In the genomic region with DNA sequence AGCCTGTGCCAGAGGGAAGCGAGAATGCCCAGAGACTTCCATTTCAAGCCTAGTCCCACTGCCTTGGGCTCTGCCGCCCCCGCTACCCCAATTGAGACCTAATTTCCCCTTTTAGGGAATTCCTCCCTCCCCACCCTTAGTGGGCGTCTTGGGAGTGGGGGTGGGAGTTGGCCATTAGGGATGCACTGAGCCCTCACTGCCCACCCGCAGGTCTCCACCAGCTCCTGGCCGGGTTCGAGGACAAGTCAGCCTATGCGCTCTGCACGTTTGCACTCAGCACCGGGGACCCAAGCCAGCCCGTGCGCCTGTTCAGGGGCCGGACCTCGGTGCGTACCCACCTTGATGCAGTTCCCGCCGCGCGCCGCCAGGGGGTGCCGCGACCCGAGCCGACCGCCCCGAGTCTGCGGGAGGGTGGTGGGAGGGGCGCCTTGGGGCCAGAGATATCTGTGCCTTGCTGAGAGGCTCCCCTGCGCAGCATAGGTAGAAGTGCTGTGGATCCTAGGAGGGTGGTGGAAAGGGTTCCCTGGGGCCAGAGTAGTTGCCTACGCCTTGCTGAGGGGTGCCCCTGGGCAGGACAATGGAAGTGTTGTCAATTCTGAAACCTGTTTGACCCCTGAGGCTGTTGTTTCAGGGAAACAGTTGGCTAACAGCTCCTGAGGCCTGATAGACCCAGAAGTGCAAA, we compare ENCODE assay signal across 8 cellular contexts. TPM values are rescaled to one million over a fixed set of nuclear protein-coding genes. Genes with fewer than 3 reads are reported as not detected.
DNase-seq lines count a peak whose midpoint lies in the region; ATAC-seq, FAIRE-seq and TF ChIP-seq lines count a peak whose summit lies in the region.

No MANE protein-coding gene starts in this region.

- no peak for FAIRE-seq in bronchial epithelial cell (lab: Jason Lieb, UNC)

- peaks cover 23% of the 10 kb centered on the region for H3K36me3 Mint-ChIP-seq in WTC11

- 33% methylated on average over 15 of the region's 30 CpGs for WGBS in right lobe of liver (ENCODE audit: insufficient coverage, low coverage, low lambda C conversion rate, missing lambda C conversion rate)

- H3K4me1 Mint-ChIP-seq in WTC11 = no peaks in the 10 kb centered on the region

- H3K4me3 ChIP-seq in bronchial epithelial cell (ENCODE audit: low read depth, low read length) (no peak overlapping the region), right lobe of liver (no peak overlapping the region)

- in situ Hi-C loops in GM13976 (cut with MboI; ENCODE audit: low sequenced_read_pairs, unreplicated experiment) = no loop called here

- TF ChIP-seq POLR2A in right lobe of liver (IDR thresholded peaks at IDR 0.05) = no peak

- TF ChIP-seq CTCF in GM13976 (IDR thresholded peaks at IDR 0.05; ENCODE audit: borderline replicate concordance, control extremely low read depth, extremely low read depth, insufficient read depth, missing control alignments) (peak; percentile 97), WTC11 (IDR thresholded peaks at IDR 0.05) (peak; percentile 99), bronchial epithelial cell (IDR thresholded peaks at IDR 0.05; ENCODE audit: insufficient read depth, low read length, severe bottlenecking) (peak; percentile 86), right lobe of liver (IDR thresholded peaks at IDR 0.05) (peak; percentile 71 to 92 (median 88))

- no peak overlapping the region for H3K4me3 Mint-ChIP-seq in WTC11

- CTCF ChIA-PET in WTC11 (lab: Charles Lee) = interaction anchor here (0.5 to 2.6 kb wide), 31 partner anchors 9 to 429 kb away, joined by 3 to 30 read pairs (median 4); partner anchors contain the start of genes ITPA and SLC4A11

- no peak overlapping the region for H3K27ac Mint-ChIP-seq in WTC11

- H3K27me3 ChIP-seq in bronchial epithelial cell (ENCODE audit: control insufficient read depth, insufficient read depth, low read length) = no peaks in the 10 kb centered on the region
- no peaks in the 10 kb centered on the region for H3K27me3 ChIP-seq in right lobe of liver

- H3K4me1 ChIP-seq in right lobe of liver = peaks cover 0 to 4% (median 0%) of the 10 kb centered on the region in 4 donors

- H3K27me3 Mint-ChIP-seq in WTC11 (ENCODE audit: low read depth) = no peaks in the 10 kb centered on the region

- POLR2A ChIA-PET in WTC11 (lab: Charles Lee) = interaction anchor here (0.8 to 1.1 kb wide), 2 partner anchors 17 to 32 kb away, joined by 3 to 4 read pairs; no protein-coding TSS in a partner anchor

- H3K9me3 Mint-ChIP-seq in WTC11 = no peaks in the 10 kb centered on the region

- peaks cover 20% of the 10 kb centered on the region for H3K36me3 ChIP-seq in bronchial epithelial cell (ENCODE audit: control insufficient read depth, insufficient read depth, low read length)
- H3K36me3 ChIP-seq in right lobe of liver = peaks cover 0 to 29% (median under 1%) of the 10 kb centered on the region in 4 donors

- intact Hi-C loops in right lobe of liver (cut with DNase I) = no loop called here

- DNase-seq in 8988T (peak; percentile 95), GM13976 (ENCODE audit: low spot score) (peak; percentile 90), HuH-7 (ENCODE audit: low spot score) (peak; percentile 93), WTC11 (ENCODE audit: low spot score) (peak; percentile 91), bronchial epithelial cell (ENCODE audit: low read depth) (no peak), right lobe of liver (peak; percentile 60 to 72 (median 68))
- DNase-seq in stimulated activated CD8-positive, alpha-beta memory T cell treated with anti-CD3 and anti-CD28 coated beads, Interleukin-15, amount 100 ng/mL, for 48 hours (ENCODE audit: low read depth in 2 of 2) = peak; percentile 63 to 67

- H3K27ac ChIP-seq in right lobe of liver = no peak overlapping the region

- ATAC-seq in WTC11 (peak; percentile 94), right lobe of liver (peak; percentile 71 to 93 (median 84)), HG03342 (IDR thresholded peaks at IDR 0.05; ENCODE audit: unreplicated experiment) (no peak)

- H3K9me3 ChIP-seq in right lobe of liver = no peaks in the 10 kb centered on the region

TF ChIP-seq in WTC11, 78 proteins besides CTCF, POLR2A, EP300 and RAD21 (continues in another document):
- TF ChIP-seq, protein P1, sequence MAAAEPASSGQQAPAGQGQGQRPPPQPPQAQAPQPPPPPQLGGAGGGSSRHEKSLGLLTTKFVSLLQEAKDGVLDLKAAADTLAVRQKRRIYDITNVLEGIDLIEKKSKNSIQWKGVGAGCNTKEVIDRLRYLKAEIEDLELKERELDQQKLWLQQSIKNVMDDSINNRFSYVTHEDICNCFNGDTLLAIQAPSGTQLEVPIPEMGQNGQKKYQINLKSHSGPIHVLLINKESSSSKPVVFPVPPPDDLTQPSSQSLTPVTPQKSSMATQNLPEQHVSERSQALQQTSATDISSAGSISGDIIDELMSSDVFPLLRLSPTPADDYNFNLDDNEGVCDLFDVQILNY (CRISPR knock-in tag; IDR thresholded peaks at IDR 0.05) = peak; percentile 28; the same call in 1 of the 2 replicates
- TF ChIP-seq MYBL2 (CRISPR knock-in tag; IDR thresholded peaks at IDR 0.05) = 0 out of 2 replicates have a peak, but pooled peaks have one; percentile 31
- TF ChIP-seq ZBTB21 (CRISPR knock-in tag; IDR thresholded peaks at IDR 0.05; ENCODE audit: borderline replicate concordance) = no peak
- no peak for TF ChIP-seq SP1 (CRISPR knock-in tag; conservative IDR thresholded peaks at IDR 0.05)
- no peak for TF ChIP-seq RORB (CRISPR knock-in tag; IDR thresholded peaks at IDR 0.05)
- no peak for TF ChIP-seq ZNF232 (CRISPR knock-in tag; IDR thresholded peaks at IDR 0.05)
- 0 out of 2 replicates have a peak, but pooled peaks have one; percentile 27 for TF ChIP-seq ETV6 (CRISPR knock-in tag; IDR thresholded peaks at IDR 0.05)
- TF ChIP-seq TCF7 (CRISPR knock-in tag; IDR thresholded peaks at IDR 0.05; ENCODE audit: low read depth) = no peak
- 0 out of 2 replicates have a peak, but pooled peaks have one; percentile 76 for TF ChIP-seq MLX (CRISPR knock-in tag; IDR thresholded peaks at IDR 0.05)
- TF ChIP-seq, protein P2, sequence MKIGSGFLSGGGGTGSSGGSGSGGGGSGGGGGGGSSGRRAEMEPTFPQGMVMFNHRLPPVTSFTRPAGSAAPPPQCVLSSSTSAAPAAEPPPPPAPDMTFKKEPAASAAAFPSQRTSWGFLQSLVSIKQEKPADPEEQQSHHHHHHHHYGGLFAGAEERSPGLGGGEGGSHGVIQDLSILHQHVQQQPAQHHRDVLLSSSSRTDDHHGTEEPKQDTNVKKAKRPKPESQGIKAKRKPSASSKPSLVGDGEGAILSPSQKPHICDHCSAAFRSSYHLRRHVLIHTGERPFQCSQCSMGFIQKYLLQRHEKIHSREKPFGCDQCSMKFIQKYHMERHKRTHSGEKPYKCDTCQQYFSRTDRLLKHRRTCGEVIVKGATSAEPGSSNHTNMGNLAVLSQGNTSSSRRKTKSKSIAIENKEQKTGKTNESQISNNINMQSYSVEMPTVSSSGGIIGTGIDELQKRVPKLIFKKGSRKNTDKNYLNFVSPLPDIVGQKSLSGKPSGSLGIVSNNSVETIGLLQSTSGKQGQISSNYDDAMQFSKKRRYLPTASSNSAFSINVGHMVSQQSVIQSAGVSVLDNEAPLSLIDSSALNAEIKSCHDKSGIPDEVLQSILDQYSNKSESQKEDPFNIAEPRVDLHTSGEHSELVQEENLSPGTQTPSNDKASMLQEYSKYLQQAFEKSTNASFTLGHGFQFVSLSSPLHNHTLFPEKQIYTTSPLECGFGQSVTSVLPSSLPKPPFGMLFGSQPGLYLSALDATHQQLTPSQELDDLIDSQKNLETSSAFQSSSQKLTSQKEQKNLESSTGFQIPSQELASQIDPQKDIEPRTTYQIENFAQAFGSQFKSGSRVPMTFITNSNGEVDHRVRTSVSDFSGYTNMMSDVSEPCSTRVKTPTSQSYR (CRISPR knock-in tag; IDR thresholded peaks at IDR 0.05) = no peak
- peak; percentile 59; the same call in 1 of the 2 replicates for TF ChIP-seq TEAD1 (CRISPR knock-in tag; IDR thresholded peaks at IDR 0.05)

RNA-seq across cellular contexts. Expression of gene ITPA, which starts 9.2 kb away (rescaled TPM):
- total RNA-seq in WTC11 (2021) (83.4 to 104 TPM (median 88.5 TPM) in 3 replicates), bronchial epithelial cell (36.9 and 45.5 TPM in 2 replicates), right lobe of liver (10 to 100 TPM; 17.5 to 38.8 (median 26.7) TPM)

RNA-seq across cellular contexts. Expression of gene DDRGK1, which starts 14.0 kb away (rescaled TPM):
- total RNA-seq in WTC11 (2021) (46.4 to 60.6 TPM (median 52.7 TPM) in 3 replicates), bronchial epithelial cell (57.6 and 72.7 TPM in 2 replicates), right lobe of liver (10 to 100 TPM; 55.0 to 76.1 (median 60.1) TPM)

RNA-seq across cellular contexts. Expression of gene SLC4A11, which starts 20.5 kb away (rescaled TPM):
- total RNA-seq in WTC11 (2021) (30.4 to 39.5 TPM (median 34.5 TPM) in 3 replicates), bronchial epithelial cell (3.2 and 5.1 TPM in 2 replicates), right lobe of liver (under 1 TPM in 5 of 6 experiments, not detected in 1; 0.11 to 0.40 (median 0.18) TPM)

RNA-seq across cellular contexts. Expression of gene LZTS3, which starts 45.1 kb away (rescaled TPM):
- total RNA-seq in WTC11 (2021) = 32.6 to 39.4 TPM (median 38.7 TPM) in 3 replicates
- total RNA-seq in bronchial epithelial cell = 11.3 and 20.0 TPM in 2 replicates
- 1 to 10 TPM; 3.9 to 6.1 (median 4.9) TPM for total RNA-seq in right lobe of liver

RNA-seq across cellular contexts. Expression of gene FASTKD5, which starts 58.8 kb away (rescaled TPM):
- total RNA-seq in WTC11 (2021) (19.7 to 22.1 TPM (median 20.2 TPM) in 3 replicates), bronchial epithelial cell (11.3 and 17.9 TPM in 2 replicates), right lobe of liver (10 to 100 TPM; 10.3 to 18.2 (median 11.3) TPM)
